Comparison of ENCODE assay signal across 8 cellular contexts in the genomic region with DNA sequence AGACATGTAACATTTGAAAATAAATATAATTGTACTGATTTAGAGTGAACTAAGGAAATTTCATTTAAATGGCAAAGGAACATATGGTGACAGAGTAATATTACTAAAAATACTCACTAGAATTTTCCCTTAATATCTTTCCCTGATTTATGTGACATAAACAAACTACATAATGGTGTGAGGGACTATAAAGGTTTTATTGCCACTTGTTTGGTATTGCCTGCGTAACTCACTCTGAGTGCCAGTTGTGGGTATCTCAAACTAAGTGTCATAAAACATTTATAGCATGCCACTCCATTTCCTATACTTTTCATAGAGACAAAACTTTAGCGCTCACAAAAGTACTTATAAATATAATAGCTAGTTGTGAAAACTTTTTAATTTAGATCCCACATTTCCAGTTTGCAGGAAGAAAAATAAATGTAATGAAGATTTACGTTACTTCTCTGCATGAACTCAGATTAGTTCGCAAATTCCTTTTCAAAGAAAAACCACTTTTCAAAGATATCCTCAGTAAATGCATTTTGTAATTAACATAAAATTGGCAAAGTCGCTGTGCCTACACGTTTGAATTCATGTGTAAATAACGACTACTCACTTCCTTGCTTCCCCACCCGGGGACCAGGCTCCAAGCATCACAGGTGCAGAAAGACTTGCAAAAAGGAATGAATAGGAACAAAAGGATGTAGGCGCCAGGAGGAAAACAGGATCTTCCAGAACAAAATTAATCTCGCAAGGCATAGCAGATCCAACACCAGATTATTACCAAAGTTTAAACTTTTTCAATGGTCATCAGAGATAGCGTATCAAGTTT. TPM values are rescaled to one million over a fixed set of nuclear protein-coding genes. Genes with fewer than 3 reads are reported as not detected.
DNase-seq lines count a peak whose midpoint lies in the region; ATAC-seq lines count a peak whose summit lies in the region.

No MANE protein-coding gene starts in this region.

- H3K79me2 ChIP-seq in mesendoderm (ENCODE audit: control insufficient read depth, insufficient read depth, low read length): peaks cover 23% of the 10 kb centered on the region

- no peak overlapping the region for H2BK120ac ChIP-seq in mesendoderm (ENCODE audit: low read depth, low read length)

- CTCF ChIA-PET in activated CD4-positive, alpha-beta memory T cell treated with anti-CD3 and anti-CD28 coated beads for 36 hours (lab: Charles Lee): no interaction called here

- H3K9ac ChIP-seq in mesendoderm (ENCODE audit: low read length): no peak overlapping the region

- H3K4me1 Mint-ChIP-seq in IgD-negative memory B cell: peaks cover 11 to 23% (median 18%) of the 10 kb centered on the region in 3 donors
- peaks cover 27% of the 10 kb centered on the region for H3K4me1 Mint-ChIP-seq in activated CD4-positive, alpha-beta memory T cell treated with anti-CD3 and anti-CD28 coated beads for 36 hours (ENCODE audit: low read depth)

- H3K23ac ChIP-seq in mesendoderm (ENCODE audit: low read length): no peak overlapping the region

- no peak overlapping the region for H2BK5ac ChIP-seq in mesendoderm (ENCODE audit: low read length)

- peak; percentile 71 for DNase-seq in DMS79 (lab: John Stamatoyannopoulos, UW)
- DNase-seq in activated CD4-positive, alpha-beta memory T cell treated with anti-CD3 and anti-CD28 coated beads for 36 hours: no peak
- peak; percentile 56 for DNase-seq in mesendoderm
- no peak for DNase-seq in HuH-7.5 (ENCODE audit: low spot score)
- no peak for DNase-seq in GOT3 (lab: John Stamatoyannopoulos, UW)

- ATAC-seq in HG02610 (IDR thresholded peaks at IDR 0.05; ENCODE audit: unreplicated experiment): no peak
- no peak for ATAC-seq in HG03139 (IDR thresholded peaks at IDR 0.05; ENCODE audit: unreplicated experiment)

- H3K27ac ChIP-seq in mesendoderm (ENCODE audit: low read depth, low read length): no peak overlapping the region

- H3K4ac ChIP-seq in mesendoderm (ENCODE audit: low read depth, low read length): no peak overlapping the region

- no peak overlapping the region for H4K8ac ChIP-seq in mesendoderm (ENCODE audit: low read depth, low read length)

- H2BK15ac ChIP-seq in mesendoderm (replicated peaks; ENCODE audit: low read depth): no peak overlapping the region

- no peaks in the 10 kb centered on the region for H3K27me3 Mint-ChIP-seq in IgD-negative memory B cell
- no peaks in the 10 kb centered on the region for H3K27me3 Mint-ChIP-seq in activated CD4-positive, alpha-beta memory T cell treated with anti-CD3 and anti-CD28 coated beads for 36 hours

- intact Hi-C loops in activated CD4-positive, alpha-beta memory T cell treated with anti-CD3 and anti-CD28 coated beads for 36 hours (cut with micrococcal nuclease): loop anchor here (5.0 kb wide), 3 partner anchors 64 to 309 kb away; partner anchors contain the start of genes CSTF3, EIF3M and PRRG4

- H3K27me3 ChIP-seq in mesendoderm (ENCODE audit: insufficient read depth, low read length, poor library complexity): no peaks in the 10 kb centered on the region

- H3K9me3 Mint-ChIP-seq in IgD-negative memory B cell: peaks cover 0 to 6% (median 1%) of the 10 kb centered on the region in 3 donors
- H3K9me3 Mint-ChIP-seq in activated CD4-positive, alpha-beta memory T cell treated with anti-CD3 and anti-CD28 coated beads for 36 hours: no peaks in the 10 kb centered on the region

- no peak overlapping the region for H2AK5ac ChIP-seq in mesendoderm (ENCODE audit: low read length)

- H3K4me3 ChIP-seq in mesendoderm (ENCODE audit: low read length): no peak overlapping the region

- POLR2A ChIA-PET in activated CD4-positive, alpha-beta memory T cell treated with anti-CD3 and anti-CD28 coated beads for 36 hours (lab: Charles Lee): interaction anchor here (0.6 to 1.2 kb wide), 2 partner anchors 120 to 152 kb away, joined by 3 read pairs; no protein-coding TSS in a partner anchor

- H3K56ac ChIP-seq in mesendoderm (ENCODE audit: low read length): no peak overlapping the region

- H3K18ac ChIP-seq in mesendoderm (ENCODE audit: low read length): no peak overlapping the region

- no peak overlapping the region for H3K4me2 ChIP-seq in mesendoderm (ENCODE audit: low read length)

- peaks cover 3% of the 10 kb centered on the region for H3K4me1 ChIP-seq in mesendoderm (ENCODE audit: control insufficient read depth, low read depth, low read length)

- H3K4me3 Mint-ChIP-seq in IgD-negative memory B cell: peak overlapping the region in 3 of 4 donors; percentile 59 to 98 (median 96)
- peak overlapping the region; percentile 24 for H3K4me3 Mint-ChIP-seq in activated CD4-positive, alpha-beta memory T cell treated with anti-CD3 and anti-CD28 coated beads for 36 hours

- no peaks in the 10 kb centered on the region for H3K79me1 ChIP-seq in mesendoderm (ENCODE audit: low read length)

- no peaks in the 10 kb centered on the region for H3K36me3 ChIP-seq in mesendoderm (ENCODE audit: control insufficient read depth, insufficient read depth, low read length)

- H4K5ac ChIP-seq in mesendoderm (ENCODE audit: low read length): no peak overlapping the region

- H3K27ac Mint-ChIP-seq in IgD-negative memory B cell: peak overlapping the region; percentile 1 to 92 (median 32)
- H3K27ac Mint-ChIP-seq in activated CD4-positive, alpha-beta memory T cell treated with anti-CD3 and anti-CD28 coated beads for 36 hours: peak overlapping the region; percentile 89

- WGBS in mesendoderm (ENCODE audit: extremely low coverage, insufficient coverage, low lambda C conversion rate): no CpG with 5 or more reads among the region's 11 CpGs

- no peaks in the 10 kb centered on the region for H3K36me3 Mint-ChIP-seq in IgD-negative memory B cell
- no peaks in the 10 kb centered on the region for H3K36me3 Mint-ChIP-seq in activated CD4-positive, alpha-beta memory T cell treated with anti-CD3 and anti-CD28 coated beads for 36 hours

RNA-seq across cellular contexts. Expression of gene QSER1, which starts 1.6 kb away (rescaled TPM):
- polyA plus RNA-seq in IgD-negative memory B cell: 0.73 TPM
- 10 to 100 TPM in 1 of 2 experiments, 1 to 10 TPM in 1; 8.3 to 10.9 TPM for total RNA-seq in activated CD4-positive, alpha-beta memory T cell treated with anti-CD3 and anti-CD28 coated beads for 36 hours
- polyA plus RNA-seq in mesendoderm (2013, experiment 1 of 2): 36.1 TPM
- 36.3 TPM for polyA plus RNA-seq in mesendoderm (2013, experiment 2 of 2)

Comparison
In these comparisons a context has a peak if more than half of its experiments do, and no peak if none do; other contexts are left out.
1. DNase-seq: peak in DMS79 (single experiment) and mesendoderm (single experiment); none in activated CD4-positive, alpha-beta memory T cell treated with anti-CD3 and anti-CD28 coated beads for 36 hours (single experiment), HuH-7.5 (single experiment) and GOT3 (single experiment).